ENCODE assay signal across 21 cellular contexts in genomic region chr1:163872067-163872466, GRCh38.
"Had no signal": no experiment of that assay in that cellular context is flagged by ENCODE, and none has a peak within 500 bp of the region (broad histone marks: within the 10 kb centered on the region; RNA-seq: fewer than 3 reads in every experiment).

No MANE protein-coding gene starts in this region.

- H3K36me3 ChIP-seq: colonic mucosa, esophagus muscularis mucosa, neutrophil, ovary, prostate gland, transverse colon had no signal

- H3K27me3 ChIP-seq: body of pancreas, colonic mucosa, esophagus muscularis mucosa, foreskin keratinocyte, hepatocyte, neutrophil, ovary, transverse colon had no signal

- DNase-seq: activated CD4-positive, alpha-beta T cell treated with anti-CD3 and anti-CD28 coated beads for 1 hour; activated CD4-positive, alpha-beta T cell treated with anti-CD3 and anti-CD28 coated beads, Interleukin-2, amount 50 U/mL, for 1 hour; activated CD8-positive, alpha-beta T cell treated with anti-CD3 and anti-CD28 coated beads, Interleukin-2, amount 10 ng/mL, durations not matched to agents 7 days and 5 days; activated gamma-delta T cell; activated naive CD4-positive, alpha-beta T cell treated with anti-CD3 and anti-CD28 coated beads, Interleukin-2, amount 50 U/mL, for 16 hours; activated naive CD8-positive, alpha-beta T cell treated with anti-CD3 and anti-CD28 coated beads, Interleukin-2, amount 50 U/mL, for 24 hours; anterior cingulate cortex; body of pancreas; central memory CD4-positive, alpha-beta T cell; colonic mucosa; foreskin keratinocyte; immature natural killer cell; ovary; stimulated activated CD4-positive, alpha-beta T cell treated with anti-CD3 and anti-CD28 coated beads, Interleukin-2, amount 100 ng/mL, for 24 hours; T-helper 1 cell; transverse colon had no signal

- H3K9me3 ChIP-seq: colonic mucosa, neutrophil, ovary, prostate gland, transverse colon had no signal

- H3K4me3 ChIP-seq: body of pancreas, colonic mucosa, esophagus muscularis mucosa, hepatocyte, ovary, prostate gland, transverse colon had no signal

- H3K27ac ChIP-seq: body of pancreas, colonic mucosa, esophagus muscularis mucosa, foreskin keratinocyte, hepatocyte, neutrophil, ovary, prostate gland had no signal

- H3K4me1 ChIP-seq: body of pancreas, colonic mucosa, transverse colon had no signal

- ATAC-seq: activated CD8-positive, alpha-beta T cell treated with anti-CD3 and anti-CD28 coated beads, Interleukin-2, amount 10 ng/mL, durations not matched to agents 7 days and 5 days; activated naive CD8-positive, alpha-beta T cell treated with anti-CD3 and anti-CD28 coated beads, Interleukin-2, amount 50 U/mL, for 24 hours; body of pancreas; foreskin keratinocyte; stimulated activated memory B cell treated with anti-CD40 and anti-IgM and Interleukin-4, amounts not matched to agents 10 μg/mL and 1 μg/mL and 100 μg/mL, for 72 hours had no signal
